ENCODE assay signal across 17 cellular contexts in genomic region chr4:26127001-26127400, GRCh38.
DNase-seq lines count a peak whose midpoint lies in the region; ATAC-seq and TF ChIP-seq lines count a peak whose summit lies in the region.
"Had no signal": no experiment of that assay in that cellular context is flagged by ENCODE, and none has a peak within 500 bp of the region (broad histone marks: within the 10 kb centered on the region; RNA-seq: fewer than 3 reads in every experiment).

No MANE protein-coding gene starts in this region.

- no peak for ATAC-seq in stimulated activated naive CD8-positive, alpha-beta T cell treated with anti-CD3 and anti-CD28 coated beads, Interleukin-15, Interleukin-2, amounts not matched to agents 100 U/mL and 50 U/mL, for 24 hours
- ATAC-seq in RWPE2 (ENCODE audit: low read depth): no peak

- H3K9me3 ChIP-seq in RWPE2 (ENCODE audit: severe bottlenecking): no peaks in the 10 kb centered on the region
- H3K9me3 ChIP-seq: BE2C had no signal

- H3K27me3 ChIP-seq in RWPE2 (ENCODE audit: insufficient read depth, poor library complexity, severe bottlenecking): no peaks in the 10 kb centered on the region
- peaks cover 0 to 8% (median 0%) of the 10 kb centered on the region in 45 donors for H3K27me3 ChIP-seq in dorsolateral prefrontal cortex
- H3K27me3 ChIP-seq: BE2C had no signal

- H3K27ac Mint-ChIP-seq in stimulated activated naive CD8-positive, alpha-beta T cell treated with anti-CD3 and anti-CD28 coated beads, Interleukin-15, Interleukin-2, amounts not matched to agents 100 ng/mL and 50 ng/mL, for 24 hours: peak overlapping the region; percentile 39
- H3K27ac Mint-ChIP-seq: CD4-positive, CD25-positive, alpha-beta regulatory T cell had no signal

- H3K9me3 Mint-ChIP-seq in stimulated activated naive CD8-positive, alpha-beta T cell treated with anti-CD3 and anti-CD28 coated beads, Interleukin-15, Interleukin-2, amounts not matched to agents 100 ng/mL and 50 ng/mL, for 24 hours: peaks cover 22% of the 10 kb centered on the region

- H3K4me3 Mint-ChIP-seq in stimulated activated naive CD8-positive, alpha-beta T cell treated with anti-CD3 and anti-CD28 coated beads, Interleukin-15, Interleukin-2, amounts not matched to agents 100 ng/mL and 50 ng/mL, for 24 hours: no peak overlapping the region

- TF ChIP-seq CTCF in RWPE2 (IDR thresholded peaks at IDR 0.05; ENCODE audit: poor library complexity, severe bottlenecking) (no peak), dorsolateral prefrontal cortex (IDR thresholded peaks at IDR 0.05 in 54 of 56, conservative IDR thresholded peaks at IDR 0.05 in 2 of 56; ENCODE audit: low read depth in 1 of 56, partially characterized antibody in 56 of 56) (no peak)

- H3K27ac ChIP-seq in RWPE2 (ENCODE audit: poor library complexity, severe bottlenecking) (peak overlapping the region; percentile 37), epithelial cell of prostate (peak overlapping the region; percentile 51), dorsolateral prefrontal cortex (no peak overlapping the region)

- peaks cover 7% of the 10 kb centered on the region for H3K27me3 Mint-ChIP-seq in stimulated activated naive CD8-positive, alpha-beta T cell treated with anti-CD3 and anti-CD28 coated beads, Interleukin-15, Interleukin-2, amounts not matched to agents 100 ng/mL and 50 ng/mL, for 24 hours
- H3K27me3 Mint-ChIP-seq: CD4-positive, CD25-positive, alpha-beta regulatory T cell; IgD-negative memory B cell had no signal

- intact Hi-C loops in dorsolateral prefrontal cortex (cut with DNase I): no loop called here

- H3K4me1 ChIP-seq in RWPE2 (ENCODE audit: insufficient read depth, poor library complexity, severe bottlenecking): peaks cover 12% of the 10 kb centered on the region
- H3K4me1 ChIP-seq: BE2C had no signal

- H3K4me3 ChIP-seq in RWPE2 (ENCODE audit: severe bottlenecking) (no peak overlapping the region), dorsolateral prefrontal cortex (no peak overlapping the region)

- no peaks in the 10 kb centered on the region for H3K36me3 Mint-ChIP-seq in stimulated activated naive CD8-positive, alpha-beta T cell treated with anti-CD3 and anti-CD28 coated beads, Interleukin-15, Interleukin-2, amounts not matched to agents 100 ng/mL and 50 ng/mL, for 24 hours (ENCODE audit: low read depth)
- H3K36me3 Mint-ChIP-seq: CD4-positive, CD25-positive, alpha-beta regulatory T cell; IgD-negative memory B cell had no signal

- no peak for DNase-seq in stimulated activated naive CD8-positive, alpha-beta T cell treated with anti-CD3 and anti-CD28 coated beads, Interleukin-15, Interleukin-2, amounts not matched to agents 100 U/mL and 50 U/mL, for 24 hours
- no peak for DNase-seq in RWPE2 (ENCODE audit: low spot score)
- no peak for DNase-seq in epithelial cell of prostate (ENCODE audit: low read depth, low spot score)
- no peak for DNase-seq in dorsolateral prefrontal cortex
- no peak for DNase-seq in GM19238 (ENCODE audit: insufficient read length, low spot score)
- DNase-seq in NCI-H2227 treated with DMSO at 0.1 percent for 48 hours (lab: John Stamatoyannopoulos, UW): no peak
- DNase-seq: BE2C; CD4-positive, CD25-positive, alpha-beta regulatory T cell; DMS153; NCI-H1694; NCI-H2171; NCI-H526; OCI-M1; RPMI8226; SHP77 treated with DMSO at 0.1 percent for 48 hours had no signal

- peaks cover 34% of the 10 kb centered on the region for H3K4me1 Mint-ChIP-seq in stimulated activated naive CD8-positive, alpha-beta T cell treated with anti-CD3 and anti-CD28 coated beads, Interleukin-15, Interleukin-2, amounts not matched to agents 100 ng/mL and 50 ng/mL, for 24 hours (ENCODE audit: low read depth)

- H3K36me3 ChIP-seq in RWPE2 (ENCODE audit: low read depth): no peaks in the 10 kb centered on the region
- H3K36me3 ChIP-seq: BE2C had no signal

Comparison
In these comparisons a context has a peak if more than half of its experiments do, and no peak if none do; other contexts are left out.
1. H3K27ac ChIP-seq: peak in RWPE2 (single experiment) and epithelial cell of prostate (single experiment); none in dorsolateral prefrontal cortex (0 of 59).